Comparison of ENCODE assay signal across 17 cellular contexts in genomic region chr11:20010861-20011225, GRCh38.
DNase-seq lines count a peak whose midpoint lies in the region; ATAC-seq, FAIRE-seq and TF ChIP-seq lines count a peak whose summit lies in the region.
"Had no signal": no experiment of that assay in that cellular context is flagged by ENCODE, and none has a peak within 500 bp of the region (broad histone marks: within the 10 kb centered on the region; RNA-seq: fewer than 3 reads in every experiment).

No MANE protein-coding gene starts in this region.

- TF ChIP-seq POLR2A in A549 (IDR thresholded peaks at IDR 0.05; ENCODE audit: low read length): no peak

- H3K9ac ChIP-seq in mammary epithelial cell (ENCODE audit: insufficient read depth, low read length) (peak overlapping the region; percentile 56), liver (ENCODE audit: low read depth in 1 of 2, low read length in 2 of 2) (peak overlapping the region in 1 of 2 donors; percentile 62)
- H3K9ac ChIP-seq: KMS-11 had no signal

- POLR2A ChIA-PET in A549 (lab: Yijun Ruan, JAX): no interaction called here

- WGBS in A549 (ENCODE audit: missing lambda C conversion rate): 89% methylated on average over 3 of the region's 3 CpGs
- WGBS in mammary epithelial cell (ENCODE audit: low coverage, missing lambda C conversion rate): 15% methylated on average over 3 of the region's 3 CpGs
- WGBS in liver: 82% methylated on average over 3 of the region's 3 CpGs

- no peak for TF ChIP-seq EP300 in A549 (IDR thresholded peaks at IDR 0.05)

- CTCF ChIA-PET in A549 (lab: Yijun Ruan, JAX) (interaction anchor here (0.6 to 1.2 kb wide), 3 partner anchors 25 to 101 kb away, joined by 4 to 5 read pairs (median 5); no protein-coding TSS in a partner anchor), mammary epithelial cell (lab: Charles Lee; ENCODE audit: low non-redundant PET) (interaction anchor here (0.7 kb wide), 1 partner anchor 57 kb away, joined by 5 read pairs; no protein-coding TSS in a partner anchor)

- dilution Hi-C loops in mammary epithelial cell (cut with HindIII; ENCODE audit: low sequenced_read_pairs): no loop called here

- in situ Hi-C loops in mammary epithelial cell (cut with MboI; ENCODE audit: low sequenced_read_pairs in 2 of 2): no loop called here

- H4K20me1 ChIP-seq in mammary epithelial cell (ENCODE audit: insufficient read depth, low read length): no peaks in the 10 kb centered on the region

- H3K4me2 ChIP-seq in A549 (peak overlapping the region; percentile 42), mammary epithelial cell (ENCODE audit: insufficient read depth, low read depth, low read length) (peak overlapping the region; percentile 70)
- H3K4me2 ChIP-seq: KMS-11 had no signal

- intact Hi-C loops in mammary epithelial cell (cut with micrococcal nuclease): loop anchor here (2.0 kb wide), 1 partner anchor 32 kb away; no protein-coding TSS in a partner anchor

- H3K27me3 ChIP-seq in mammary epithelial cell (ENCODE audit: insufficient read depth, low read length) (no peaks in the 10 kb centered on the region), liver (ENCODE audit: control insufficient read depth in 4 of 4, insufficient read depth in 4 of 4, low read length in 3 of 4) (no peaks in the 10 kb centered on the region)

- H3K79me2 ChIP-seq in mammary epithelial cell (ENCODE audit: insufficient read depth, low read length): no peaks in the 10 kb centered on the region

- H2AFZ ChIP-seq in mammary epithelial cell (ENCODE audit: low read depth, low read length): peak overlapping the region; percentile 53

- H3K4me3 ChIP-seq in A549 (no peak overlapping the region), mammary epithelial cell (replicated peaks in 1 of 3; ENCODE audit: insufficient read depth in 1 of 3, low read depth in 2 of 3, low read length in 3 of 3) (no peak overlapping the region), liver (ENCODE audit: low read depth in 1 of 3, low read length in 3 of 3) (no peak overlapping the region)

- TF ChIP-seq RAD21 in A549 (conservative IDR thresholded peaks at IDR 0.05 in 1 of 2, IDR thresholded peaks at IDR 0.05 in 1 of 2): no peak
- TF ChIP-seq RAD21 in liver (IDR thresholded peaks at IDR 0.05): no peak

- ATAC-seq in A549: no peak
- ATAC-seq in HG02981 (IDR thresholded peaks at IDR 0.05; ENCODE audit: unreplicated experiment): no peak
- ATAC-seq: PC-3 had no signal

- DNase-seq in A549 (ENCODE audit: low read depth in 1 of 2, low spot score in 1 of 2) (no peak), NCI-H82 (lab: John Stamatoyannopoulos, UW) (peak; percentile 94), mammary epithelial cell (no peak), COLO668 (lab: John Stamatoyannopoulos, UW; ENCODE audit: unreplicated experiment) (no peak), NCI-H2227 (lab: John Stamatoyannopoulos, UW; ENCODE audit: unreplicated experiment) (no peak)
- DNase-seq: C1 segment of cervical spinal cord, COR-L47, HFFc6, NCI-H1105, NCI-H1694 treated with DMSO at 0.1 percent for 48 hours, NCI-H446, PC-3 had no signal

- FAIRE-seq in A549 (lab: Jason Lieb, UNC): no peak
- FAIRE-seq: A204.1, H54 had no signal

- H3K9me3 ChIP-seq in A549: no peaks in the 10 kb centered on the region
- no peaks in the 10 kb centered on the region for H3K9me3 ChIP-seq in mammary epithelial cell (replicated peaks; ENCODE audit: insufficient read depth, low read length)
- H3K9me3 ChIP-seq in liver (ENCODE audit: control insufficient read depth in 4 of 4, low read length in 3 of 4): no peaks in the 10 kb centered on the region

- no peak for TF ChIP-seq CTCF in A549 (IDR thresholded peaks at IDR 0.05)
- no peak for TF ChIP-seq CTCF in mammary epithelial cell (conservative IDR thresholded peaks at IDR 0.05 in 1 of 2, IDR thresholded peaks at IDR 0.05 in 1 of 2; ENCODE audit: extremely low read depth in 1 of 2, insufficient read depth in 1 of 2, low read depth in 1 of 2, low read length in 2 of 2)
- TF ChIP-seq CTCF in liver (IDR thresholded peaks at IDR 0.05; ENCODE audit: low read depth, low read length, missing input control): no peak

- BruUV-seq in mammary epithelial cell (replicated peaks; lab: Mats Ljungman, UMichigan): no TSS peak

- H3K36me3 ChIP-seq in mammary epithelial cell (ENCODE audit: insufficient read depth, low read length) (no peaks in the 10 kb centered on the region), liver (ENCODE audit: control insufficient read depth in 4 of 4, insufficient read depth in 3 of 4, low read depth in 1 of 4, low read length in 3 of 4) (no peaks in the 10 kb centered on the region)

- H3K27ac ChIP-seq in A549 (peak overlapping the region; percentile 50 to 67), mammary epithelial cell (ENCODE audit: insufficient read depth, low read depth, low read length) (peak overlapping the region; percentile 82), liver (ENCODE audit: low read depth in 1 of 2, low read length in 2 of 2) (peak overlapping the region; percentile 66 to 75)
- H3K27ac ChIP-seq: KMS-11 had no signal

- H3K4me1 ChIP-seq in A549: peaks cover 58% of the 10 kb centered on the region
- peaks cover 36% of the 10 kb centered on the region for H3K4me1 ChIP-seq in mammary epithelial cell (ENCODE audit: insufficient read depth, low read length)
- H3K4me1 ChIP-seq in liver (ENCODE audit: control insufficient read depth in 4 of 4, insufficient read depth in 4 of 4, low read length in 3 of 4): peaks cover 17 to 42% (median 21%) of the 10 kb centered on the region in 4 donors

TF ChIP-seq in A549, 52 proteins besides CTCF, POLR2A, EP300 and RAD21 (continues in another document):
- TF ChIP-seq CBX2 (IDR thresholded peaks at IDR 0.05; ENCODE audit: borderline replicate concordance, low read depth) (no peak), HES2 (IDR thresholded peaks at IDR 0.05) (no peak), SREBF2 (IDR thresholded peaks at IDR 0.05) (no peak), FOXS1 (CRISPR knock-in tag; IDR thresholded peaks at IDR 0.05) (no peak), MYC (IDR thresholded peaks at IDR 0.05; ENCODE audit: borderline replicate concordance, low read length) (no peak), NFE2L2 (conservative IDR thresholded peaks at IDR 0.05; ENCODE audit: low read length) (no peak), EHF (CRISPR knock-in tag; IDR thresholded peaks at IDR 0.05) (no peak), FOSL2 (IDR thresholded peaks at IDR 0.05) (no peak), FOSL2 (CRISPR knock-in tag; IDR thresholded peaks at IDR 0.05) (no peak), ATOH8 (CRISPR knock-in tag; IDR thresholded peaks at IDR 0.05; ENCODE audit: low read depth) (no peak), BHLHE40 (IDR thresholded peaks at IDR 0.05; ENCODE audit: low read depth, low read length) (no peak)

TF ChIP-seq in liver, 16 proteins besides CTCF, POLR2A, EP300 and RAD21 (continues in another document):
- TF ChIP-seq RXRA (IDR thresholded peaks at IDR 0.05) (no peak), NR2F2 (IDR thresholded peaks at IDR 0.05) (no peak), HNF4A (conservative IDR thresholded peaks at IDR 0.05) (no peak), SP1 (IDR thresholded peaks at IDR 0.05) (no peak), REST (IDR thresholded peaks at IDR 0.05) (no peak), JUND (IDR thresholded peaks at IDR 0.05) (no peak), FOXA1 (IDR thresholded peaks at IDR 0.05) (no peak), MAX (IDR thresholded peaks at IDR 0.05) (no peak), EGR1 (IDR thresholded peaks at IDR 0.05; ENCODE audit: low read depth in 2 of 2) (no peak), HNF4G (IDR thresholded peaks at IDR 0.05) (no peak), FOXA2 (IDR thresholded peaks at IDR 0.05) (no peak), ATF3 (IDR thresholded peaks at IDR 0.05) (no peak), TAF1 (conservative IDR thresholded peaks at IDR 0.05) (no peak)
